Comparison of ENCODE assay signal across 1 cellular context in genomic region chr12:65510584-65511050, GRCh38.
A peak's percentile ranks its signal among the peaks of the same experiment; 100 is the strongest.
TF ChIP-seq lines count a peak whose summit lies in the region.

No MANE protein-coding gene starts in this region.

TF ChIP-seq in HepG2, 621 proteins besides CTCF, POLR2A, EP300 and RAD21 (continued from another document and continues in another):
- TF ChIP-seq, protein P1, sequence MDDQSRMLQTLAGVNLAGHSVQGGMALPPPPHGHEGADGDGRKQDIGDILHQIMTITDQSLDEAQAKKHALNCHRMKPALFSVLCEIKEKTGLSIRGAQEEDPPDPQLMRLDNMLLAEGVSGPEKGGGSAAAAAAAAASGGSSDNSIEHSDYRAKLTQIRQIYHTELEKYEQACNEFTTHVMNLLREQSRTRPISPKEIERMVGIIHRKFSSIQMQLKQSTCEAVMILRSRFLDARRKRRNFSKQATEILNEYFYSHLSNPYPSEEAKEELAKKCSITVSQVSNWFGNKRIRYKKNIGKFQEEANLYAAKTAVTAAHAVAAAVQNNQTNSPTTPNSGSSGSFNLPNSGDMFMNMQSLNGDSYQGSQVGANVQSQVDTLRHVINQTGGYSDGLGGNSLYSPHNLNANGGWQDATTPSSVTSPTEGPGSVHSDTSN (CRISPR knock-in tag; IDR thresholded peaks at IDR 0.05; ENCODE audit: borderline replicate concordance): 0 out of 2 replicates have a peak, but pooled peaks have one; percentile 49
- TF ChIP-seq REXO4 (CRISPR knock-in tag; IDR thresholded peaks at IDR 0.05; ENCODE audit: borderline replicate concordance) (no peak), BORCS8-MEF2B (CRISPR knock-in tag; IDR thresholded peaks at IDR 0.05) (0 out of 2 replicates have a peak, but pooled peaks have one; percentile 36), NCOA2 (CRISPR knock-in tag; IDR thresholded peaks at IDR 0.05) (peak; percentile 45; the same call in 1 of the 2 replicates), ZNF451 (CRISPR knock-in tag; IDR thresholded peaks at IDR 0.05) (no peak), ZMYM4 (CRISPR knock-in tag; IDR thresholded peaks at IDR 0.05) (peak; percentile 72), ZNF724P (CRISPR knock-in tag; IDR thresholded peaks at IDR 0.05; ENCODE audit: borderline replicate concordance) (no peak), ONECUT2 (CRISPR knock-in tag; IDR thresholded peaks at IDR 0.05) (0 out of 2 replicates have a peak, but pooled peaks have one; percentile 24), NR2C2 (CRISPR knock-in tag; IDR thresholded peaks at IDR 0.05; ENCODE audit: borderline replicate concordance) (peak; percentile 76), MATR3 (CRISPR knock-in tag; IDR thresholded peaks at IDR 0.05) (no peak), ZNF83 (CRISPR knock-in tag; IDR thresholded peaks at IDR 0.05; ENCODE audit: borderline replicate concordance) (no peak), ZNF225 (CRISPR knock-in tag; IDR thresholded peaks at IDR 0.05) (no peak), PLSCR1 (CRISPR knock-in tag; IDR thresholded peaks at IDR 0.05; ENCODE audit: borderline replicate concordance) (no peak), FOXA1 (IDR thresholded peaks at IDR 0.05) (no peak), FOXA1 (CRISPR knock-in tag; IDR thresholded peaks at IDR 0.05) (no peak), KDM2A (CRISPR knock-in tag; IDR thresholded peaks at IDR 0.05; ENCODE audit: borderline replicate concordance, low read depth) (no peak), THAP11 (CRISPR knock-in tag; IDR thresholded peaks at IDR 0.05) (no peak), UBTF (CRISPR knock-in tag; IDR thresholded peaks at IDR 0.05) (peak; percentile 19; the same call in 1 of the 2 replicates), JUN (CRISPR knock-in tag; IDR thresholded peaks at IDR 0.05) (no peak), NR2F6 (IDR thresholded peaks at IDR 0.05) (peak; percentile 63), NR2F6 (CRISPR knock-in tag; IDR thresholded peaks at IDR 0.05) (peak; percentile 88), LBX2 (CRISPR knock-in tag; IDR thresholded peaks at IDR 0.05; ENCODE audit: borderline replicate concordance) (no peak), ZNF430 (CRISPR knock-in tag; IDR thresholded peaks at IDR 0.05) (no peak), ZSCAN5A (CRISPR knock-in tag; IDR thresholded peaks at IDR 0.05; ENCODE audit: borderline replicate concordance) (peak; percentile 76; the same call in 1 of the 2 replicates), HHEX (CRISPR knock-in tag; IDR thresholded peaks at IDR 0.05) (no peak), IRF2 (CRISPR knock-in tag; IDR thresholded peaks at IDR 0.05) (0 out of 2 replicates have a peak, but pooled peaks have one; percentile 49), ZNF503 (CRISPR knock-in tag; IDR thresholded peaks at IDR 0.05) (no peak), MYC (CRISPR knock-in tag; IDR thresholded peaks at IDR 0.05; ENCODE audit: borderline replicate concordance) (peak; percentile 57; the same call in 1 of the 2 replicates), MNT (IDR thresholded peaks at IDR 0.05) (no peak), ATAD3A (CRISPR knock-in tag; IDR thresholded peaks at IDR 0.05) (no peak), MEF2D (CRISPR knock-in tag; IDR thresholded peaks at IDR 0.05) (no peak), ZNF883 (CRISPR knock-in tag; IDR thresholded peaks at IDR 0.05; ENCODE audit: not compliant biosample characterization) (no peak), ZNF543 (CRISPR knock-in tag; IDR thresholded peaks at IDR 0.05) (peak; percentile 41; the same call in 1 of the 2 replicates), MXI1 (IDR thresholded peaks at IDR 0.05; ENCODE audit: borderline replicate concordance, low read depth, low read length) (no peak), ZNF629 (CRISPR knock-in tag; conservative IDR thresholded peaks at IDR 0.05) (peak; percentile 28), SRSF1 (optimal IDR thresholded peaks at IDR 0.05; ENCODE audit: low read depth, low read length) (no peak), RFXAP (CRISPR knock-in tag; IDR thresholded peaks at IDR 0.05; ENCODE audit: borderline replicate concordance) (0 out of 2 replicates have a peak, but pooled peaks have one; percentile 56), ZBTB1 (CRISPR knock-in tag; IDR thresholded peaks at IDR 0.05; ENCODE audit: borderline replicate concordance) (no peak)
- TF ChIP-seq, protein P2, sequence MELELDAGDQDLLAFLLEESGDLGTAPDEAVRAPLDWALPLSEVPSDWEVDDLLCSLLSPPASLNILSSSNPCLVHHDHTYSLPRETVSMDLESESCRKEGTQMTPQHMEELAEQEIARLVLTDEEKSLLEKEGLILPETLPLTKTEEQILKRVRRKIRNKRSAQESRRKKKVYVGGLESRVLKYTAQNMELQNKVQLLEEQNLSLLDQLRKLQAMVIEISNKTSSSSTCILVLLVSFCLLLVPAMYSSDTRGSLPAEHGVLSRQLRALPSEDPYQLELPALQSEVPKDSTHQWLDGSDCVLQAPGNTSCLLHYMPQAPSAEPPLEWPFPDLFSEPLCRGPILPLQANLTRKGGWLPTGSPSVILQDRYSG (CRISPR knock-in tag; IDR thresholded peaks at IDR 0.05): 0 out of 2 replicates have a peak, but pooled peaks have one; percentile 51
- TF ChIP-seq, protein P3, sequence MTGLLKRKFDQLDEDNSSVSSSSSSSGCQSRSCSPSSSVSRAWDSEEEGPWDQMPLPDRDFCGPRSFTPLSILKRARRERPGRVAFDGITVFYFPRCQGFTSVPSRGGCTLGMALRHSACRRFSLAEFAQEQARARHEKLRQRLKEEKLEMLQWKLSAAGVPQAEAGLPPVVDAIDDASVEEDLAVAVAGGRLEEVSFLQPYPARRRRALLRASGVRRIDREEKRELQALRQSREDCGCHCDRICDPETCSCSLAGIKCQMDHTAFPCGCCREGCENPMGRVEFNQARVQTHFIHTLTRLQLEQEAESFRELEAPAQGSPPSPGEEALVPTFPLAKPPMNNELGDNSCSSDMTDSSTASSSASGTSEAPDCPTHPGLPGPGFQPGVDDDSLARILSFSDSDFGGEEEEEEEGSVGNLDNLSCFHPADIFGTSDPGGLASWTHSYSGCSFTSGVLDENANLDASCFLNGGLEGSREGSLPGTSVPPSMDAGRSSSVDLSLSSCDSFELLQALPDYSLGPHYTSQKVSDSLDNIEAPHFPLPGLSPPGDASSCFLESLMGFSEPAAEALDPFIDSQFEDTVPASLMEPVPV (CRISPR knock-in tag; IDR thresholded peaks at IDR 0.05): 0 out of 2 replicates have a peak, but pooled peaks have one; percentile 49
- TF ChIP-seq, protein P4, sequence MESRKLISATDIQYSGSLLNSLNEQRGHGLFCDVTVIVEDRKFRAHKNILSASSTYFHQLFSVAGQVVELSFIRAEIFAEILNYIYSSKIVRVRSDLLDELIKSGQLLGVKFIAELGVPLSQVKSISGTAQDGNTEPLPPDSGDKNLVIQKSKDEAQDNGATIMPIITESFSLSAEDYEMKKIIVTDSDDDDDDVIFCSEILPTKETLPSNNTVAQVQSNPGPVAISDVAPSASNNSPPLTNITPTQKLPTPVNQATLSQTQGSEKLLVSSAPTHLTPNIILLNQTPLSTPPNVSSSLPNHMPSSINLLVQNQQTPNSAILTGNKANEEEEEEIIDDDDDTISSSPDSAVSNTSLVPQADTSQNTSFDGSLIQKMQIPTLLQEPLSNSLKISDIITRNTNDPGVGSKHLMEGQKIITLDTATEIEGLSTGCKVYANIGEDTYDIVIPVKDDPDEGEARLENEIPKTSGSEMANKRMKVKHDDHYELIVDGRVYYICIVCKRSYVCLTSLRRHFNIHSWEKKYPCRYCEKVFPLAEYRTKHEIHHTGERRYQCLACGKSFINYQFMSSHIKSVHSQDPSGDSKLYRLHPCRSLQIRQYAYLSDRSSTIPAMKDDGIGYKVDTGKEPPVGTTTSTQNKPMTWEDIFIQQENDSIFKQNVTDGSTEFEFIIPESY (CRISPR knock-in tag; IDR thresholded peaks at IDR 0.05): no peak
- TF ChIP-seq, protein P5, sequence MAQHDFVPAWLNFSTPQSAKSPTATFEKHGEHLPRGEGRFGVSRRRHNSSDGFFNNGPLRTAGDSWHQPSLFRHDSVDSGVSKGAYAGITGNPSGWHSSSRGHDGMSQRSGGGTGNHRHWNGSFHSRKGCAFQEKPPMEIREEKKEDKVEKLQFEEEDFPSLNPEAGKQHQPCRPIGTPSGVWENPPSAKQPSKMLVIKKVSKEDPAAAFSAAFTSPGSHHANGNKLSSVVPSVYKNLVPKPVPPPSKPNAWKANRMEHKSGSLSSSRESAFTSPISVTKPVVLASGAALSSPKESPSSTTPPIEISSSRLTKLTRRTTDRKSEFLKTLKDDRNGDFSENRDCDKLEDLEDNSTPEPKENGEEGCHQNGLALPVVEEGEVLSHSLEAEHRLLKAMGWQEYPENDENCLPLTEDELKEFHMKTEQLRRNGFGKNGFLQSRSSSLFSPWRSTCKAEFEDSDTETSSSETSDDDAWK (CRISPR knock-in tag; IDR thresholded peaks at IDR 0.05): no peak
- TF ChIP-seq, protein P6, sequence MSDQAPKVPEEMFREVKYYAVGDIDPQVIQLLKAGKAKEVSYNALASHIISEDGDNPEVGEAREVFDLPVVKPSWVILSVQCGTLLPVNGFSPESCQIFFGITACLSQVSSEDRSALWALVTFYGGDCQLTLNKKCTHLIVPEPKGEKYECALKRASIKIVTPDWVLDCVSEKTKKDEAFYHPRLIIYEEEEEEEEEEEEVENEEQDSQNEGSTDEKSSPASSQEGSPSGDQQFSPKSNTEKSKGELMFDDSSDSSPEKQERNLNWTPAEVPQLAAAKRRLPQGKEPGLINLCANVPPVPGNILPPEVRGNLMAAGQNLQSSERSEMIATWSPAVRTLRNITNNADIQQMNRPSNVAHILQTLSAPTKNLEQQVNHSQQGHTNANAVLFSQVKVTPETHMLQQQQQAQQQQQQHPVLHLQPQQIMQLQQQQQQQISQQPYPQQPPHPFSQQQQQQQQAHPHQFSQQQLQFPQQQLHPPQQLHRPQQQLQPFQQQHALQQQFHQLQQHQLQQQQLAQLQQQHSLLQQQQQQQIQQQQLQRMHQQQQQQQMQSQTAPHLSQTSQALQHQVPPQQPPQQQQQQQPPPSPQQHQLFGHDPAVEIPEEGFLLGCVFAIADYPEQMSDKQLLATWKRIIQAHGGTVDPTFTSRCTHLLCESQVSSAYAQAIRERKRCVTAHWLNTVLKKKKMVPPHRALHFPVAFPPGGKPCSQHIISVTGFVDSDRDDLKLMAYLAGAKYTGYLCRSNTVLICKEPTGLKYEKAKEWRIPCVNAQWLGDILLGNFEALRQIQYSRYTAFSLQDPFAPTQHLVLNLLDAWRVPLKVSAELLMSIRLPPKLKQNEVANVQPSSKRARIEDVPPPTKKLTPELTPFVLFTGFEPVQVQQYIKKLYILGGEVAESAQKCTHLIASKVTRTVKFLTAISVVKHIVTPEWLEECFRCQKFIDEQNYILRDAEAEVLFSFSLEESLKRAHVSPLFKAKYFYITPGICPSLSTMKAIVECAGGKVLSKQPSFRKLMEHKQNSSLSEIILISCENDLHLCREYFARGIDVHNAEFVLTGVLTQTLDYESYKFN (CRISPR knock-in tag; conservative IDR thresholded peaks at IDR 0.05): peak; percentile 69
